In genomic region chr20:1171461-1172093, GRCh38 we compare ENCODE assay signal across 1 cellular context.
TF ChIP-seq lines count a peak whose summit lies in the region.

No MANE protein-coding gene starts in this region.

TF ChIP-seq in GM12878, 131 proteins besides CTCF, POLR2A, EP300 and RAD21:
- no peak for TF ChIP-seq IRF5 (IDR thresholded peaks at IDR 0.05; ENCODE audit: borderline replicate concordance)
- TF ChIP-seq, protein P1, sequence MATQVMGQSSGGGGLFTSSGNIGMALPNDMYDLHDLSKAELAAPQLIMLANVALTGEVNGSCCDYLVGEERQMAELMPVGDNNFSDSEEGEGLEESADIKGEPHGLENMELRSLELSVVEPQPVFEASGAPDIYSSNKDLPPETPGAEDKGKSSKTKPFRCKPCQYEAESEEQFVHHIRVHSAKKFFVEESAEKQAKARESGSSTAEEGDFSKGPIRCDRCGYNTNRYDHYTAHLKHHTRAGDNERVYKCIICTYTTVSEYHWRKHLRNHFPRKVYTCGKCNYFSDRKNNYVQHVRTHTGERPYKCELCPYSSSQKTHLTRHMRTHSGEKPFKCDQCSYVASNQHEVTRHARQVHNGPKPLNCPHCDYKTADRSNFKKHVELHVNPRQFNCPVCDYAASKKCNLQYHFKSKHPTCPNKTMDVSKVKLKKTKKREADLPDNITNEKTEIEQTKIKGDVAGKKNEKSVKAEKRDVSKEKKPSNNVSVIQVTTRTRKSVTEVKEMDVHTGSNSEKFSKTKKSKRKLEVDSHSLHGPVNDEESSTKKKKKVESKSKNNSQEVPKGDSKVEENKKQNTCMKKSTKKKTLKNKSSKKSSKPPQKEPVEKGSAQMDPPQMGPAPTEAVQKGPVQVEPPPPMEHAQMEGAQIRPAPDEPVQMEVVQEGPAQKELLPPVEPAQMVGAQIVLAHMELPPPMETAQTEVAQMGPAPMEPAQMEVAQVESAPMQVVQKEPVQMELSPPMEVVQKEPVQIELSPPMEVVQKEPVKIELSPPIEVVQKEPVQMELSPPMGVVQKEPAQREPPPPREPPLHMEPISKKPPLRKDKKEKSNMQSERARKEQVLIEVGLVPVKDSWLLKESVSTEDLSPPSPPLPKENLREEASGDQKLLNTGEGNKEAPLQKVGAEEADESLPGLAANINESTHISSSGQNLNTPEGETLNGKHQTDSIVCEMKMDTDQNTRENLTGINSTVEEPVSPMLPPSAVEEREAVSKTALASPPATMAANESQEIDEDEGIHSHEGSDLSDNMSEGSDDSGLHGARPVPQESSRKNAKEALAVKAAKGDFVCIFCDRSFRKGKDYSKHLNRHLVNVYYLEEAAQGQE (IDR thresholded peaks at IDR 0.05; ENCODE audit: low read depth, low read length) = peak; percentile 88
